In genomic region chr4:185580699-185581098, GRCh38 we compare ENCODE assay signal across 2 cellular contexts.
TF ChIP-seq lines count a peak whose summit lies in the region.

No MANE protein-coding gene starts in this region.

TF ChIP-seq in HEK293, 187 proteins besides CTCF, POLR2A, EP300 and RAD21 (continued from another document):
- TF ChIP-seq, protein P1, sequence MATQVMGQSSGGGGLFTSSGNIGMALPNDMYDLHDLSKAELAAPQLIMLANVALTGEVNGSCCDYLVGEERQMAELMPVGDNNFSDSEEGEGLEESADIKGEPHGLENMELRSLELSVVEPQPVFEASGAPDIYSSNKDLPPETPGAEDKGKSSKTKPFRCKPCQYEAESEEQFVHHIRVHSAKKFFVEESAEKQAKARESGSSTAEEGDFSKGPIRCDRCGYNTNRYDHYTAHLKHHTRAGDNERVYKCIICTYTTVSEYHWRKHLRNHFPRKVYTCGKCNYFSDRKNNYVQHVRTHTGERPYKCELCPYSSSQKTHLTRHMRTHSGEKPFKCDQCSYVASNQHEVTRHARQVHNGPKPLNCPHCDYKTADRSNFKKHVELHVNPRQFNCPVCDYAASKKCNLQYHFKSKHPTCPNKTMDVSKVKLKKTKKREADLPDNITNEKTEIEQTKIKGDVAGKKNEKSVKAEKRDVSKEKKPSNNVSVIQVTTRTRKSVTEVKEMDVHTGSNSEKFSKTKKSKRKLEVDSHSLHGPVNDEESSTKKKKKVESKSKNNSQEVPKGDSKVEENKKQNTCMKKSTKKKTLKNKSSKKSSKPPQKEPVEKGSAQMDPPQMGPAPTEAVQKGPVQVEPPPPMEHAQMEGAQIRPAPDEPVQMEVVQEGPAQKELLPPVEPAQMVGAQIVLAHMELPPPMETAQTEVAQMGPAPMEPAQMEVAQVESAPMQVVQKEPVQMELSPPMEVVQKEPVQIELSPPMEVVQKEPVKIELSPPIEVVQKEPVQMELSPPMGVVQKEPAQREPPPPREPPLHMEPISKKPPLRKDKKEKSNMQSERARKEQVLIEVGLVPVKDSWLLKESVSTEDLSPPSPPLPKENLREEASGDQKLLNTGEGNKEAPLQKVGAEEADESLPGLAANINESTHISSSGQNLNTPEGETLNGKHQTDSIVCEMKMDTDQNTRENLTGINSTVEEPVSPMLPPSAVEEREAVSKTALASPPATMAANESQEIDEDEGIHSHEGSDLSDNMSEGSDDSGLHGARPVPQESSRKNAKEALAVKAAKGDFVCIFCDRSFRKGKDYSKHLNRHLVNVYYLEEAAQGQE (tag by site-specific recombination; IDR thresholded peaks at IDR 0.05), result no peak
- TF ChIP-seq, protein P2, sequence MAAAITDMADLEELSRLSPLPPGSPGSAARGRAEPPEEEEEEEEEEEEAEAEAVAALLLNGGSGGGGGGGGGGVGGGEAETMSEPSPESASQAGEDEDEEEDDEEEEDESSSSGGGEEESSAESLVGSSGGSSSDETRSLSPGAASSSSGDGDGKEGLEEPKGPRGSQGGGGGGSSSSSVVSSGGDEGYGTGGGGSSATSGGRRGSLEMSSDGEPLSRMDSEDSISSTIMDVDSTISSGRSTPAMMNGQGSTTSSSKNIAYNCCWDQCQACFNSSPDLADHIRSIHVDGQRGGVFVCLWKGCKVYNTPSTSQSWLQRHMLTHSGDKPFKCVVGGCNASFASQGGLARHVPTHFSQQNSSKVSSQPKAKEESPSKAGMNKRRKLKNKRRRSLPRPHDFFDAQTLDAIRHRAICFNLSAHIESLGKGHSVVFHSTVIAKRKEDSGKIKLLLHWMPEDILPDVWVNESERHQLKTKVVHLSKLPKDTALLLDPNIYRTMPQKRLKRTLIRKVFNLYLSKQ (tag by site-specific recombination; IDR thresholded peaks at IDR 0.05; ENCODE audit: borderline replicate concordance), result no peak
- TF ChIP-seq ZNF629 (tag by site-specific recombination; IDR thresholded peaks at IDR 0.05) (peak; percentile 71), ZNF704 (tag by site-specific recombination; IDR thresholded peaks at IDR 0.05) (no peak), ZNF792 (tag by site-specific recombination; IDR thresholded peaks at IDR 0.05) (no peak), EGR2 (tag by site-specific recombination; IDR thresholded peaks at IDR 0.05; ENCODE audit: low read depth) (no peak), ZNF292 (tag by site-specific recombination; IDR thresholded peaks at IDR 0.05; ENCODE audit: borderline replicate concordance, low read depth) (no peak), ZNF239 (tag by site-specific recombination; IDR thresholded peaks at IDR 0.05) (no peak), ZBTB21 (tag by site-specific recombination; IDR thresholded peaks at IDR 0.05) (peak; percentile 56; the same call in 1 of the 2 replicates)
- TF ChIP-seq, protein P3, sequence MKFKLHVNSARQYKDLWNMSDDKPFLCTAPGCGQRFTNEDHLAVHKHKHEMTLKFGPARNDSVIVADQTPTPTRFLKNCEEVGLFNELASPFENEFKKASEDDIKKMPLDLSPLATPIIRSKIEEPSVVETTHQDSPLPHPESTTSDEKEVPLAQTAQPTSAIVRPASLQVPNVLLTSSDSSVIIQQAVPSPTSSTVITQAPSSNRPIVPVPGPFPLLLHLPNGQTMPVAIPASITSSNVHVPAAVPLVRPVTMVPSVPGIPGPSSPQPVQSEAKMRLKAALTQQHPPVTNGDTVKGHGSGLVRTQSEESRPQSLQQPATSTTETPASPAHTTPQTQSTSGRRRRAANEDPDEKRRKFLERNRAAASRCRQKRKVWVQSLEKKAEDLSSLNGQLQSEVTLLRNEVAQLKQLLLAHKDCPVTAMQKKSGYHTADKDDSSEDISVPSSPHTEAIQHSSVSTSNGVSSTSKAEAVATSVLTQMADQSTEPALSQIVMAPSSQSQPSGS (tag by site-specific recombination; IDR thresholded peaks at IDR 0.05; ENCODE audit: low read depth), result peak; percentile 72
- TF ChIP-seq, protein P4, sequence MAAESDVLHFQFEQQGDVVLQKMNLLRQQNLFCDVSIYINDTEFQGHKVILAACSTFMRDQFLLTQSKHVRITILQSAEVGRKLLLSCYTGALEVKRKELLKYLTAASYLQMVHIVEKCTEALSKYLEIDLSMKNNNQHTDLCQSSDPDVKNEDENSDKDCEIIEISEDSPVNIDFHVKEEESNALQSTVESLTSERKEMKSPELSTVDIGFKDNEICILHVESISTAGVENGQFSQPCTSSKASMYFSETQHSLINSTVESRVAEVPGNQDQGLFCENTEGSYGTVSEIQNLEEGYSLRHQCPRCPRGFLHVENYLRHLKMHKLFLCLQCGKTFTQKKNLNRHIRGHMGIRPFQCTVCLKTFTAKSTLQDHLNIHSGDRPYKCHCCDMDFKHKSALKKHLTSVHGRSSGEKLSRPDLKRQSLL (tag by site-specific recombination; IDR thresholded peaks at IDR 0.05), result no peak

TF ChIP-seq in K562, 482 proteins besides CTCF, POLR2A, EP300 and RAD21 (continued from another document):
- TF ChIP-seq, protein P5, sequence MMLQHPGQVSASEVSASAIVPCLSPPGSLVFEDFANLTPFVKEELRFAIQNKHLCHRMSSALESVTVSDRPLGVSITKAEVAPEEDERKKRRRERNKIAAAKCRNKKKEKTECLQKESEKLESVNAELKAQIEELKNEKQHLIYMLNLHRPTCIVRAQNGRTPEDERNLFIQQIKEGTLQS (IDR thresholded peaks at IDR 0.05), result peak; percentile 84
- TF ChIP-seq, protein P5 (CRISPR knock-in tag; conservative IDR thresholded peaks at IDR 0.05), result no peak
- TF ChIP-seq NR2C1 (IDR thresholded peaks at IDR 0.05) (no peak), NR2C1 (tag; IDR thresholded peaks at IDR 0.05) (no peak), PTBP1 (IDR thresholded peaks at IDR 0.05; ENCODE audit: low read depth, low read length) (no peak), ATF7 (IDR thresholded peaks at IDR 0.05) (peak; percentile 80; the same call in 1 of the 2 replicates)
